In the genomic region with DNA sequence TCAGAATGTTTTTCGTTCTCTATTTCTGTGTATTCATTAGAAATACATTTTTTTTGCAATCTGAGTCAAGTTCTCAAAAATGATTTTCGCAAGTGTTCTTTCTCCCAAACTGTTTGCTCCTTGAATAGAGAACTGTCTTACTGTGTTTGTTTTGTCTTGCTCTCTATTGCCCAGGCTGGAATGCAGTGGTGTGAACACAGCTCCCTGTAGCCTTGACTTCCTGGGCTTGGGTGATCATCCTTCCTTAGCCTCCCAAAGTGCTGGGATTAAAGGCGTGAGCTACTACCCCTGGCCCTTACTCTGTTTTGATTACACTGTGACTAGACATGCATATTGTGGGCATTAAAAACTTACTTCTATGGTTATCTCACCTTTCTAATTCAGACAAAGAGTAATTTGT, we compare ENCODE assay signal across 25 cellular contexts.
"Had no signal": no experiment of that assay in that cellular context is flagged by ENCODE, and none has a peak within 500 bp of the region (broad histone marks: within the 10 kb centered on the region; RNA-seq: fewer than 3 reads in every experiment).

No MANE protein-coding gene starts in this region.

- H3K4me3 ChIP-seq: gastroesophageal sphincter, testis, upper lobe of left lung had no signal

- ATAC-seq: gastroesophageal sphincter; left ventricle myocardium superior; sciatic nerve; stimulated activated effector memory CD8-positive, alpha-beta T cell treated with anti-CD3 and anti-CD28 coated beads, Interleukin-12 subunit alpha, Interleukin-12 subunit beta, amount 100 ng/mL, for 72 hours had no signal

- FAIRE-seq: bronchial epithelial cell, small intestine had no signal

- H3K9me3 Mint-ChIP-seq: activated CD4-positive, alpha-beta memory T cell treated with anti-CD3 and anti-CD28 coated beads for 36 hours; neural crest cell; stimulated activated effector memory CD8-positive, alpha-beta T cell treated with anti-CD3 and anti-CD28 coated beads, Interleukin-12 subunit alpha, Interleukin-12 subunit beta, amount 100 ng/mL, for 72 hours had no signal

- H3K4me1 Mint-ChIP-seq: neural crest cell; stimulated activated effector memory CD8-positive, alpha-beta T cell treated with anti-CD3 and anti-CD28 coated beads, Interleukin-12 subunit alpha, Interleukin-12 subunit beta, amount 100 ng/mL, for 72 hours had no signal

- H3K27ac Mint-ChIP-seq: activated CD4-positive, alpha-beta memory T cell treated with anti-CD3 and anti-CD28 coated beads for 36 hours; activated naive CD8-positive, alpha-beta T cell; stimulated activated effector memory CD8-positive, alpha-beta T cell treated with anti-CD3 and anti-CD28 coated beads, Interleukin-12 subunit alpha, Interleukin-12 subunit beta, amount 100 ng/mL, for 72 hours had no signal

- H3K27me3 ChIP-seq: gastroesophageal sphincter, testis, upper lobe of left lung had no signal

- H3K27ac ChIP-seq: epithelial cell of prostate, gastroesophageal sphincter, testis, upper lobe of left lung had no signal

- H3K4me1 ChIP-seq: testis, upper lobe of left lung had no signal

- H3K4me3 Mint-ChIP-seq: activated CD4-positive, alpha-beta memory T cell treated with anti-CD3 and anti-CD28 coated beads for 36 hours; activated naive CD8-positive, alpha-beta T cell; neural crest cell; stimulated activated effector memory CD8-positive, alpha-beta T cell treated with anti-CD3 and anti-CD28 coated beads, Interleukin-12 subunit alpha, Interleukin-12 subunit beta, amount 100 ng/mL, for 72 hours had no signal

- H3K9me3 ChIP-seq: gastroesophageal sphincter, testis, upper lobe of left lung had no signal

- H3K27me3 Mint-ChIP-seq: activated CD4-positive, alpha-beta memory T cell treated with anti-CD3 and anti-CD28 coated beads for 36 hours; activated naive CD8-positive, alpha-beta T cell had no signal

- DNase-seq: activated CD4-positive, alpha-beta memory T cell treated with anti-CD3 and anti-CD28 coated beads for 36 hours; activated CD4-positive, alpha-beta T cell treated with anti-CD3 and anti-CD28 coated beads for 4 hours; activated CD4-positive, CD25-positive, alpha-beta regulatory T cell; activated T-cell treated with anti-CD3 and anti-CD28 coated beads for 4 hours; amniotic stem cell; cerebellar nuclear complex; cortex of kidney; head of caudate nucleus; hypothalamus; left ventricle myocardium superior; mammary epithelial cell; midbrain; posterior cingulate gyrus; small intestine; stimulated activated CD4-positive, alpha-beta T cell treated with anti-CD3 and anti-CD28 coated beads, Interleukin-2, amount 100 ng/mL, for 24 hours; T1000; testis; upper lobe of left lung had no signal
